Comparison of ENCODE assay signal across 17 cellular contexts in genomic region chr16:56883586-56883985, GRCh38. TPM values are rescaled to one million over a fixed set of nuclear protein-coding genes. Genes with fewer than 3 reads are reported as not detected.
DNase-seq lines count a peak whose midpoint lies in the region; ATAC-seq and TF ChIP-seq lines count a peak whose summit lies in the region.
"Had no signal": no experiment of that assay in that cellular context is flagged by ENCODE, and none has a peak within 500 bp of the region (broad histone marks: within the 10 kb centered on the region; RNA-seq: fewer than 3 reads in every experiment).

No MANE protein-coding gene starts in this region.

- no peak overlapping the region for H3K4me3 ChIP-seq in right atrium auricular region
- no peak overlapping the region for H3K4me3 ChIP-seq in left ventricle myocardium inferior
- H3K4me3 ChIP-seq: BLaER1, HAP-1 had no signal

- no peaks in the 10 kb centered on the region for H3K27me3 ChIP-seq in right atrium auricular region
- H3K27me3 ChIP-seq in left ventricle myocardium inferior (ENCODE audit: low read depth), result no peaks in the 10 kb centered on the region
- H3K27me3 ChIP-seq: BLaER1 had no signal

- peak; percentile 43 for ATAC-seq in Right ventricle myocardium superior (ENCODE audit: poor library complexity)
- peak; percentile 41 for ATAC-seq in left ventricle myocardium superior
- ATAC-seq in sciatic nerve, result peak; percentile 9
- ATAC-seq: CD8-positive, alpha-beta T cell had no signal

- TF ChIP-seq CTCF in right atrium auricular region (IDR thresholded peaks at IDR 0.05) (no peak), left ventricle myocardium inferior (IDR thresholded peaks at IDR 0.05; ENCODE audit: borderline replicate concordance) (no peak)

- no peak for DNase-seq in Right ventricle myocardium superior
- DNase-seq in right atrium auricular region (ENCODE audit: low spot score), result no peak
- no peak for DNase-seq in left ventricle myocardium superior
- DNase-seq in left ventricle myocardium inferior, result no peak
- no peak for DNase-seq in sciatic nerve (ENCODE audit: low spot score)
- DNase-seq in NCI-H2196 treated with DMSO at 0.1 percent for 48 hours (lab: John Stamatoyannopoulos, UW; ENCODE audit: unreplicated experiment), result no peak
- DNase-seq: Caco-2; CD4-positive, CD25-positive, alpha-beta regulatory T cell; CD8-positive, alpha-beta T cell; DMS153; DND-41; GOT3; HFFc6 had no signal

- H3K4me1 ChIP-seq in right atrium auricular region, result no peaks in the 10 kb centered on the region
- no peaks in the 10 kb centered on the region for H3K4me1 ChIP-seq in left ventricle myocardium inferior
- H3K4me1 ChIP-seq: Caco-2, HAP-1 had no signal

- H3K36me3 ChIP-seq in right atrium auricular region (no peaks in the 10 kb centered on the region), left ventricle myocardium inferior (no peaks in the 10 kb centered on the region)
- H3K36me3 ChIP-seq: BLaER1, HAP-1 had no signal

- H3K27ac ChIP-seq in right atrium auricular region (no peak overlapping the region), left ventricle myocardium inferior (replicated peaks) (no peak overlapping the region)
- H3K27ac ChIP-seq: 22Rv1, BLaER1, C4-2B had no signal

- intact Hi-C loops in Right ventricle myocardium superior (cut with DNase I), result no loop called here
- intact Hi-C loops in left ventricle myocardium superior (cut with micrococcal nuclease), result no loop called here
- intact Hi-C loops in left ventricle myocardium inferior (cut with micrococcal nuclease), result no loop called here
- intact Hi-C loops in sciatic nerve (cut with DNase I), result no loop called here

- H3K9me3 ChIP-seq in right atrium auricular region (no peaks in the 10 kb centered on the region), left ventricle myocardium inferior (replicated peaks) (no peaks in the 10 kb centered on the region)
- H3K9me3 ChIP-seq: BLaER1, Caco-2, HAP-1 had no signal

RNA-seq across cellular contexts. Expression of gene SLC12A3, which starts 18.6 kb away (rescaled TPM):
- total RNA-seq in Right ventricle myocardium superior, result not detected
- total RNA-seq in right atrium auricular region, result not detected
- not detected for total RNA-seq in left ventricle myocardium superior
- total RNA-seq in left ventricle myocardium inferior, result not detected
- not detected for total RNA-seq in sciatic nerve
- total RNA-seq: CD4-positive, CD25-positive, alpha-beta regulatory T cell; CD8-positive, alpha-beta T cell; HFFc6 had no signal

RNA-seq across cellular contexts. Expression of gene HERPUD1, which starts 48.4 kb away (rescaled TPM):
- total RNA-seq in Right ventricle myocardium superior (105 TPM), right atrium auricular region (100 to 1,000 TPM in 1 of 2 donors, 10 to 100 TPM in 1; 76.4 to 140 TPM), left ventricle myocardium superior (129 TPM), left ventricle myocardium inferior (119 TPM), sciatic nerve (150 TPM)
